In genomic region chr2:241808701-241809382, GRCh38 we compare ENCODE assay signal across 1 cellular context.
TF ChIP-seq lines count a peak whose summit lies in the region.

Gene NEU4 (plus strand): TSS chr2:241809193. CDS start chr2:241814485, 5,292 bp downstream.

TF ChIP-seq in HepG2, 621 proteins besides CTCF, POLR2A, EP300 and RAD21 (continued from another document and continues in another):
- TF ChIP-seq ARID5B (CRISPR knock-in tag; IDR thresholded peaks at IDR 0.05) (peak; percentile 83), NFIC (IDR thresholded peaks at IDR 0.05; ENCODE audit: low read length) (no peak), ZNF687 (CRISPR knock-in tag; IDR thresholded peaks at IDR 0.05) (peak; percentile 99), ZMYM4 (CRISPR knock-in tag; IDR thresholded peaks at IDR 0.05) (peak; percentile 68; the same call in 1 of the 2 replicates), NCOA5 (CRISPR knock-in tag; IDR thresholded peaks at IDR 0.05) (no peak; the same call in none of the 2 replicates), ZC3H13 (CRISPR knock-in tag; IDR thresholded peaks at IDR 0.05) (peak; percentile 93; the same call in 1 of the 2 replicates), CC2D1A (CRISPR knock-in tag; IDR thresholded peaks at IDR 0.05) (0 out of 2 replicates have a peak, but pooled peaks have one; percentile 60), TEF (CRISPR knock-in tag; IDR thresholded peaks at IDR 0.05) (peak; percentile 83), THYN1 (CRISPR knock-in tag; IDR thresholded peaks at IDR 0.05; ENCODE audit: borderline replicate concordance, low read depth) (0 out of 2 replicates have a peak, but pooled peaks have one; percentile 65), ZNF275 (CRISPR knock-in tag; IDR thresholded peaks at IDR 0.05; ENCODE audit: borderline replicate concordance) (peak; percentile 98), ZBTB20 (CRISPR knock-in tag; IDR thresholded peaks at IDR 0.05; ENCODE audit: borderline replicate concordance, low read depth) (peak; percentile 84; the same call in 1 of the 2 replicates), ZKSCAN5 (CRISPR knock-in tag; IDR thresholded peaks at IDR 0.05) (no peak), THAP11 (CRISPR knock-in tag; IDR thresholded peaks at IDR 0.05) (peak; percentile 78), PHF21A (CRISPR knock-in tag; IDR thresholded peaks at IDR 0.05) (peak; percentile 89), ZNF256 (CRISPR knock-in tag; conservative IDR thresholded peaks at IDR 0.05) (no peak; the same call in none of the 2 replicates), BRD4 (CRISPR knock-in tag; IDR thresholded peaks at IDR 0.05) (peak; percentile 96)
- TF ChIP-seq, protein P1, sequence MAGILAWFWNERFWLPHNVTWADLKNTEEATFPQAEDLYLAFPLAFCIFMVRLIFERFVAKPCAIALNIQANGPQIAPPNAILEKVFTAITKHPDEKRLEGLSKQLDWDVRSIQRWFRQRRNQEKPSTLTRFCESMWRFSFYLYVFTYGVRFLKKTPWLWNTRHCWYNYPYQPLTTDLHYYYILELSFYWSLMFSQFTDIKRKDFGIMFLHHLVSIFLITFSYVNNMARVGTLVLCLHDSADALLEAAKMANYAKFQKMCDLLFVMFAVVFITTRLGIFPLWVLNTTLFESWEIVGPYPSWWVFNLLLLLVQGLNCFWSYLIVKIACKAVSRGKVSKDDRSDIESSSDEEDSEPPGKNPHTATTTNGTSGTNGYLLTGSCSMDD (CRISPR knock-in tag; IDR thresholded peaks at IDR 0.05) = 0 out of 2 replicates have a peak, but pooled peaks have one; percentile 31
- TF ChIP-seq, protein P2, sequence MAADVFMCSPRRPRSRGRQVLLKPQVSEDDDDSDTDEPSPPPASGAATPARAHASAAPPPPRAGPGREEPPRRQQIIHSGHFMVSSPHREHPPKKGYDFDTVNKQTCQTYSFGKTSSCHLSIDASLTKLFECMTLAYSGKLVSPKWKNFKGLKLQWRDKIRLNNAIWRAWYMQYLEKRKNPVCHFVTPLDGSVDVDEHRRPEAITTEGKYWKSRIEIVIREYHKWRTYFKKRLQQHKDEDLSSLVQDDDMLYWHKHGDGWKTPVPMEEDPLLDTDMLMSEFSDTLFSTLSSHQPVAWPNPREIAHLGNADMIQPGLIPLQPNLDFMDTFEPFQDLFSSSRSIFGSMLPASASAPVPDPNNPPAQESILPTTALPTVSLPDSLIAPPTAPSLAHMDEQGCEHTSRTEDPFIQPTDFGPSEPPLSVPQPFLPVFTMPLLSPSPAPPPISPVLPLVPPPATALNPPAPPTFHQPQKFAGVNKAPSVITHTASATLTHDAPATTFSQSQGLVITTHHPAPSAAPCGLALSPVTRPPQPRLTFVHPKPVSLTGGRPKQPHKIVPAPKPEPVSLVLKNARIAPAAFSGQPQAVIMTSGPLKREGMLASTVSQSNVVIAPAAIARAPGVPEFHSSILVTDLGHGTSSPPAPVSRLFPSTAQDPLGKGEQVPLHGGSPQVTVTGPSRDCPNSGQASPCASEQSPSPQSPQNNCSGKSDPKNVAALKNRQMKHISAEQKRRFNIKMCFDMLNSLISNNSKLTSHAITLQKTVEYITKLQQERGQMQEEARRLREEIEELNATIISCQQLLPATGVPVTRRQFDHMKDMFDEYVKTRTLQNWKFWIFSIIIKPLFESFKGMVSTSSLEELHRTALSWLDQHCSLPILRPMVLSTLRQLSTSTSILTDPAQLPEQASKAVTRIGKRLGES (CRISPR knock-in tag; IDR thresholded peaks at IDR 0.05; ENCODE audit: borderline replicate concordance) = peak; percentile 88
- TF ChIP-seq, protein P3, sequence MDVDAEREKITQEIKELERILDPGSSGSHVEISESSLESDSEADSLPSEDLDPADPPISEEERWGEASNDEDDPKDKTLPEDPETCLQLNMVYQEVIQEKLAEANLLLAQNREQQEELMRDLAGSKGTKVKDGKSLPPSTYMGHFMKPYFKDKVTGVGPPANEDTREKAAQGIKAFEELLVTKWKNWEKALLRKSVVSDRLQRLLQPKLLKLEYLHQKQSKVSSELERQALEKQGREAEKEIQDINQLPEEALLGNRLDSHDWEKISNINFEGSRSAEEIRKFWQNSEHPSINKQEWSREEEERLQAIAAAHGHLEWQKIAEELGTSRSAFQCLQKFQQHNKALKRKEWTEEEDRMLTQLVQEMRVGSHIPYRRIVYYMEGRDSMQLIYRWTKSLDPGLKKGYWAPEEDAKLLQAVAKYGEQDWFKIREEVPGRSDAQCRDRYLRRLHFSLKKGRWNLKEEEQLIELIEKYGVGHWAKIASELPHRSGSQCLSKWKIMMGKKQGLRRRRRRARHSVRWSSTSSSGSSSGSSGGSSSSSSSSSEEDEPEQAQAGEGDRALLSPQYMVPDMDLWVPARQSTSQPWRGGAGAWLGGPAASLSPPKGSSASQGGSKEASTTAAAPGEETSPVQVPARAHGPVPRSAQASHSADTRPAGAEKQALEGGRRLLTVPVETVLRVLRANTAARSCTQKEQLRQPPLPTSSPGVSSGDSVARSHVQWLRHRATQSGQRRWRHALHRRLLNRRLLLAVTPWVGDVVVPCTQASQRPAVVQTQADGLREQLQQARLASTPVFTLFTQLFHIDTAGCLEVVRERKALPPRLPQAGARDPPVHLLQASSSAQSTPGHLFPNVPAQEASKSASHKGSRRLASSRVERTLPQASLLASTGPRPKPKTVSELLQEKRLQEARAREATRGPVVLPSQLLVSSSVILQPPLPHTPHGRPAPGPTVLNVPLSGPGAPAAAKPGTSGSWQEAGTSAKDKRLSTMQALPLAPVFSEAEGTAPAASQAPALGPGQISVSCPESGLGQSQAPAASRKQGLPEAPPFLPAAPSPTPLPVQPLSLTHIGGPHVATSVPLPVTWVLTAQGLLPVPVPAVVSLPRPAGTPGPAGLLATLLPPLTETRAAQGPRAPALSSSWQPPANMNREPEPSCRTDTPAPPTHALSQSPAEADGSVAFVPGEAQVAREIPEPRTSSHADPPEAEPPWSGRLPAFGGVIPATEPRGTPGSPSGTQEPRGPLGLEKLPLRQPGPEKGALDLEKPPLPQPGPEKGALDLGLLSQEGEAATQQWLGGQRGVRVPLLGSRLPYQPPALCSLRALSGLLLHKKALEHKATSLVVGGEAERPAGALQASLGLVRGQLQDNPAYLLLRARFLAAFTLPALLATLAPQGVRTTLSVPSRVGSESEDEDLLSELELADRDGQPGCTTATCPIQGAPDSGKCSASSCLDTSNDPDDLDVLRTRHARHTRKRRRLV (CRISPR knock-in tag; IDR thresholded peaks at IDR 0.05) = peak; percentile 76; the same call in 1 of the 2 replicates
- TF ChIP-seq, protein P4, sequence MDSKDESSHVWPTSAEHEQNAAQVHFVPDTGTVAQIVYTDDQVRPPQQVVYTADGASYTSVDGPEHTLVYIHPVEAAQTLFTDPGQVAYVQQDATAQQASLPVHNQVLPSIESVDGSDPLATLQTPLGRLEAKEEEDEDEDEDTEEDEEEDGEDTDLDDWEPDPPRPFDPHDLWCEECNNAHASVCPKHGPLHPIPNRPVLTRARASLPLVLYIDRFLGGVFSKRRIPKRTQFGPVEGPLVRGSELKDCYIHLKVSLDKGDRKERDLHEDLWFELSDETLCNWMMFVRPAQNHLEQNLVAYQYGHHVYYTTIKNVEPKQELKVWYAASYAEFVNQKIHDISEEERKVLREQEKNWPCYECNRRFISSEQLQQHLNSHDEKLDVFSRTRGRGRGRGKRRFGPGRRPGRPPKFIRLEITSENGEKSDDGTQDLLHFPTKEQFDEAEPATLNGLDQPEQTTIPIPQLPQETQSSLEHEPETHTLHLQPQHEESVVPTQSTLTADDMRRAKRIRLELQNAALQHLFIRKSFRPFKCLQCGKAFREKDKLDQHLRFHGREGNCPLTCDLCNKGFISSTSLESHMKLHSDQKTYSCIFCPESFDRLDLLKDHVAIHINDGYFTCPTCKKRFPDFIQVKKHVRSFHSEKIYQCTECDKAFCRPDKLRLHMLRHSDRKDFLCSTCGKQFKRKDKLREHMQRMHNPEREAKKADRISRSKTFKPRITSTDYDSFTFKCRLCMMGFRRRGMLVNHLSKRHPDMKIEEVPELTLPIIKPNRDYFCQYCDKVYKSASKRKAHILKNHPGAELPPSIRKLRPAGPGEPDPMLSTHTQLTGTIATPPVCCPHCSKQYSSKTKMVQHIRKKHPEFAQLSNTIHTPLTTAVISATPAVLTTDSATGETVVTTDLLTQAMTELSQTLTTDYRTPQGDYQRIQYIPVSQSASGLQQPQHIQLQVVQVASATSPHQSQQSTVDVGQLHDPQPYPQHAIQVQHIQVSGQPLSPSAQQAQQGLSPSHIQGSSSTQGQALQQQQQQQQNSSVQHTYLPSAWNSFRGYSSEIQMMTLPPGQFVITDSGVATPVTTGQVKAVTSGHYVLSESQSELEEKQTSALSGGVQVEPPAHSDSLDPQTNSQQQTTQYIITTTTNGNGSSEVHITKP (CRISPR knock-in tag; IDR thresholded peaks at IDR 0.05; ENCODE audit: low read depth) = peak; percentile 75; the same call in 1 of the 2 replicates
- TF ChIP-seq, protein P5, sequence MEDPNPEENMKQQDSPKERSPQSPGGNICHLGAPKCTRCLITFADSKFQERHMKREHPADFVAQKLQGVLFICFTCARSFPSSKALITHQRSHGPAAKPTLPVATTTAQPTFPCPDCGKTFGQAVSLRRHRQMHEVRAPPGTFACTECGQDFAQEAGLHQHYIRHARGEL (CRISPR knock-in tag; IDR thresholded peaks at IDR 0.05) = no peak
- TF ChIP-seq, protein P6, sequence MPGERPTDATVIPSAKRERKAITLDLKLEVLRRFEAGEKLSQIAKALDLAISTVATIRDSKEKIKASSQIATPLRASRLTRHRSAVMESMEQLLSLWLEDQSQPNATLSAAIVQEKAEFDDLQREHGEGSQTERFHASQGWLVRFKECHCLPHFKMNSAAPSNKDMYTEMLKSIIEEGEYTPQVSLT (CRISPR knock-in tag; IDR thresholded peaks at IDR 0.05; ENCODE audit: borderline replicate concordance, low read depth) = no peak
- TF ChIP-seq, protein P7, sequence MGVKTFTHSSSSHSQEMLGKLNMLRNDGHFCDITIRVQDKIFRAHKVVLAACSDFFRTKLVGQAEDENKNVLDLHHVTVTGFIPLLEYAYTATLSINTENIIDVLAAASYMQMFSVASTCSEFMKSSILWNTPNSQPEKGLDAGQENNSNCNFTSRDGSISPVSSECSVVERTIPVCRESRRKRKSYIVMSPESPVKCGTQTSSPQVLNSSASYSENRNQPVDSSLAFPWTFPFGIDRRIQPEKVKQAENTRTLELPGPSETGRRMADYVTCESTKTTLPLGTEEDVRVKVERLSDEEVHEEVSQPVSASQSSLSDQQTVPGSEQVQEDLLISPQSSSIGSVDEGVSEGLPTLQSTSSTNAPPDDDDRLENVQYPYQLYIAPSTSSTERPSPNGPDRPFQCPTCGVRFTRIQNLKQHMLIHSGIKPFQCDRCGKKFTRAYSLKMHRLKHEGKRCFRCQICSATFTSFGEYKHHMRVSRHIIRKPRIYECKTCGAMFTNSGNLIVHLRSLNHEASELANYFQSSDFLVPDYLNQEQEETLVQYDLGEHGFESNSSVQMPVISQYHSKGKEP (CRISPR knock-in tag; IDR thresholded peaks at IDR 0.05) = peak; percentile 71; the same call in 1 of the 2 replicates
